ENCODE assay signal across 8 cellular contexts in the genomic region with DNA sequence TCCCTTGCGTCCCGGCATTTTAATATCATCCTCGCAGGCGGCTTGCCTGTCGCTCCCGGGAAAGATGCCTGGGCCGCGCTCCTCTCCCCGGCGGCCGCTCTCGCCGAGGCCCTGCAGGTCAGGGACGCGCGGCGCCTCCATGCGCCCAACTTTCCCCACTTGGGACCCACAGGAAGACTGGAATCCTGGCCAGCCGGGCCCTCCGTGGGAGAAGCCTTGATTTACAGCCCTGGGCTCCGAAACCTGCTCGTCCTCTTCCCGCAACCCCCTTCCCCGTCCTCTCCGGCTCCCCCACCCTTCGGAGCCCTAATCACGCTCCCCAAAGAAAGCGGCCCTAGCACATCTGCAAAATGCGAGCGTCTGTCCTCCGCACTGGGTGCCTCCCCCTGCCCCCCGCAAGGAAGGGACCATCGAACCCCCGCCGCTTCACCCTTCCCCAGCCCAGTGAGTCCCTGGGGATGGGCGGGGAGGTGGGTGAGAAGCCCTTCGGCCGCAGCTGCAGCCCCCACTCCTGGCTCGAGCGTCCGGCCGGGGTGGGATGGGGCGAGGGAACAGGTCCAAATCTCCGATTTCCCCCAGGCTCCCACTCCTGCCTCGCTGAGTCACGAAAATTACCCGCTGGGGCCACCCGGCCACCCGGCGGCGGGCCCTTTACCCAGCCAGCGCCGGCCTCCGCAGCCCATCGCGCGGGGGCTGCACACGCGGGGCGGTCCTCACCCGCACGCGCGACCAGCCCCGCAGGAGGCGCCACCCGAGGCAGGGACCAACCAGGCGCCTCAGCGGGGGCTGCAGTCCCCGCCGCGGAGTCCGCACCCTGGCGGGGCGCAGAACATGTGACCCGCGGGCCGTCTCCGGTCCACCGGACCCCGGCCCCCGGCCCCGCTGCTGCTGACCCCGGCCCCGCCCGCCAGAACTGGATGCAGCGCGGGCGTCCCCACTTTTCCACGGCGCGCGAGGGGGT. TPM values are rescaled to one million over a fixed set of nuclear protein-coding genes. Genes with fewer than 3 reads are reported as not detected.
DNase-seq lines count a peak whose midpoint lies in the region; ATAC-seq and TF ChIP-seq lines count a peak whose summit lies in the region.

No MANE protein-coding gene starts in this region.

- H3K79me2 ChIP-seq in KMS-11 (ENCODE audit: insufficient read depth, low read depth), result no peaks in the 10 kb centered on the region

- H3K36me3 ChIP-seq in KMS-11 (ENCODE audit: insufficient read depth) (no peaks in the 10 kb centered on the region), endocrine pancreas (ENCODE audit: control insufficient read depth, insufficient read depth, low read length) (no peaks in the 10 kb centered on the region)
- no peaks in the 10 kb centered on the region for H3K36me3 ChIP-seq in naive thymus-derived CD4-positive, alpha-beta T cell (ENCODE audit: control insufficient read depth in 2 of 3, insufficient read depth in 3 of 3, low read length in 3 of 3)

- H3K27ac ChIP-seq in AG04450 (ENCODE audit: low read depth, low read length) (peak overlapping the region; percentile 47), KMS-11 (no peak overlapping the region)
- no peak overlapping the region for H3K27ac ChIP-seq in naive thymus-derived CD4-positive, alpha-beta T cell (ENCODE audit: low read depth, low read length)

- peaks cover 0 to 5% (median 4%) of the 10 kb centered on the region in 7 donors for H3K4me1 Mint-ChIP-seq in naive thymus-derived CD4-positive, alpha-beta T cell

- DNase-seq in AG04450 (ENCODE audit: low read depth, low spot score) (no peak), NCI-H510A treated with DMSO at 0.1 percent for 48 hours (lab: John Stamatoyannopoulos, UW) (no peak), cerebellar cortex (ENCODE audit: low spot score) (no peak), GOT3 (lab: John Stamatoyannopoulos, UW) (no peak)
- no peak for DNase-seq in naive thymus-derived CD4-positive, alpha-beta T cell

- peak overlapping the region; percentile 59 for H2AFZ ChIP-seq in KMS-11 (ENCODE audit: low read depth)

- H3K9ac ChIP-seq in KMS-11 (no peak overlapping the region), endocrine pancreas (ENCODE audit: control insufficient read depth, insufficient read depth, low read length) (peak overlapping the region; percentile 65)

- peaks cover 70 to 75% (median 72%) of the 10 kb centered on the region in 5 donors for H3K27me3 Mint-ChIP-seq in naive thymus-derived CD4-positive, alpha-beta T cell

- H4K20me1 ChIP-seq in KMS-11 (ENCODE audit: insufficient read depth), result no peaks in the 10 kb centered on the region

- H3K4me3 Mint-ChIP-seq in naive thymus-derived CD4-positive, alpha-beta T cell, result peak overlapping the region in 7 of 10 donors; percentile 12 to 80 (median 32)

- H3K4me1 ChIP-seq in KMS-11 (ENCODE audit: low read depth, poor library complexity, severe bottlenecking) (no peaks in the 10 kb centered on the region), endocrine pancreas (ENCODE audit: control insufficient read depth, insufficient read depth, low read length) (no peaks in the 10 kb centered on the region)
- peaks cover 0 to 11% of the 10 kb centered on the region in 2 donors for H3K4me1 ChIP-seq in naive thymus-derived CD4-positive, alpha-beta T cell (ENCODE audit: control insufficient read depth in 2 of 2, insufficient read depth in 2 of 2, low read length in 2 of 2)

- peak overlapping the region; percentile 33; the same call in 1 of the 2 replicates for H3K4me2 ChIP-seq in KMS-11

- peaks cover 0 to 7% (median 2%) of the 10 kb centered on the region in 11 donors for H3K9me3 Mint-ChIP-seq in naive thymus-derived CD4-positive, alpha-beta T cell

- peaks cover 0 to 3% (median 0%) of the 10 kb centered on the region in 5 donors for H3K36me3 Mint-ChIP-seq in naive thymus-derived CD4-positive, alpha-beta T cell

- H3K27me3 ChIP-seq in AG04450 (ENCODE audit: control insufficient read depth, insufficient read depth, low read length), result no peaks in the 10 kb centered on the region
- H3K27me3 ChIP-seq in KMS-11 (ENCODE audit: insufficient read depth, low read depth), result peaks cover 3% of the 10 kb centered on the region; the same call in 1 of the 2 replicates
- no peaks in the 10 kb centered on the region for H3K27me3 ChIP-seq in endocrine pancreas (ENCODE audit: control insufficient read depth, insufficient read depth, low read length)
- H3K27me3 ChIP-seq in naive thymus-derived CD4-positive, alpha-beta T cell (ENCODE audit: control insufficient read depth in 2 of 2, insufficient read depth in 2 of 2, low read length in 2 of 2), result peaks cover 0 to 25% of the 10 kb centered on the region in 2 donors

- TF ChIP-seq CTCF in AG04450 (IDR thresholded peaks at IDR 0.05; ENCODE audit: low read depth, low read length) (no peak), KMS-11 (conservative IDR thresholded peaks at IDR 0.05; ENCODE audit: low read depth, low read length) (no peak)

- intact Hi-C loops in naive thymus-derived CD4-positive, alpha-beta T cell (cut with micrococcal nuclease), result loop anchor here in 1 of 2 donors (2.0 kb wide), 1 partner anchor 17 kb away; no protein-coding TSS in a partner anchor

- CTCF ChIA-PET in AG04450 (lab: Charles Lee), result interaction anchor here (0.6 to 2.2 kb wide), 5 partner anchors 44 to 59 kb away, joined by 3 to 17 read pairs (median 7); no protein-coding TSS in a partner anchor
- CTCF ChIA-PET in naive thymus-derived CD4-positive, alpha-beta T cell (lab: Charles Lee), result no interaction called here

- H3K27ac Mint-ChIP-seq in naive thymus-derived CD4-positive, alpha-beta T cell, result no peak overlapping the region

- peak; percentile 10 for ATAC-seq in GM19438 (IDR thresholded peaks at IDR 0.05; ENCODE audit: low read depth, unreplicated experiment)
- peak; percentile 10 for ATAC-seq in naive thymus-derived CD4-positive, alpha-beta T cell

- POLR2A ChIA-PET in AG04450 (lab: Yijun Ruan, JAX), result interaction anchor here (0.6 to 1.5 kb wide), 4 partner anchors 7 to 53 kb away, joined by 3 to 6 read pairs (median 4); no protein-coding TSS in a partner anchor
- POLR2A ChIA-PET in naive thymus-derived CD4-positive, alpha-beta T cell (lab: Charles Lee), result no interaction called here

- H3K9me3 ChIP-seq in AG04450 (ENCODE audit: control insufficient read depth, insufficient read depth, low read length) (no peaks in the 10 kb centered on the region), endocrine pancreas (ENCODE audit: control insufficient read depth, low read length) (no peaks in the 10 kb centered on the region)
- peaks cover 0 to 5% (median 0%) of the 10 kb centered on the region in 3 experiments for H3K9me3 ChIP-seq in naive thymus-derived CD4-positive, alpha-beta T cell (ENCODE audit: control insufficient read depth in 2 of 3, low read length in 3 of 3)

- H3K4me3 ChIP-seq in AG04450 (ENCODE audit: low read depth, low read length) (peak overlapping the region; percentile 79), KMS-11 (IDR thresholded peaks at IDR 0.05; ENCODE audit: insufficient read depth, low read depth, low read length) (no peak overlapping the region), endocrine pancreas (ENCODE audit: control insufficient read depth, insufficient read depth, low read length) (no peak overlapping the region)
- no peak overlapping the region for H3K4me3 ChIP-seq in naive thymus-derived CD4-positive, alpha-beta T cell (ENCODE audit: low read length)

RNA-seq across cellular contexts. Expression of gene HSPA12A, which starts 0.7 kb away (rescaled TPM):
- 20.0 and 20.5 TPM in 2 replicates for polyA plus RNA-seq in AG04450 (2011; rRNA removed)
- polyA minus RNA-seq in AG04450 (2011; rRNA and poly(A)+ RNA removed), result 27.4 and 30.3 TPM in 2 replicates
- under 1 TPM in 1 of 5 experiments, not detected in 4; 0.07 TPM for total RNA-seq in naive thymus-derived CD4-positive, alpha-beta T cell
- polyA plus RNA-seq in naive thymus-derived CD4-positive, alpha-beta T cell, result under 1 TPM in 1 of 2 donors, not detected in 1; 0.06 TPM

Comparison
In these comparisons a context has a peak if more than half of its experiments do, and no peak if none do; other contexts are left out.
1. RNA of gene HSPA12A, which starts 0.7 kb away (polyA plus RNA-seq): 20.0 to 20.5 TPM in AG04450; 0.06 TPM in naive thymus-derived CD4-positive, alpha-beta T cell; every median in the first group is over 10 times any median in the second.